In genomic region chr19:29837448-29837961, GRCh38 we compare ENCODE assay signal across 1 cellular context.
TF ChIP-seq lines count a peak whose summit lies in the region.

No MANE protein-coding gene starts in this region.

TF ChIP-seq in GM12878, 131 proteins besides CTCF, POLR2A, EP300 and RAD21 (continued from another document and continues in another):
- TF ChIP-seq, protein P1, sequence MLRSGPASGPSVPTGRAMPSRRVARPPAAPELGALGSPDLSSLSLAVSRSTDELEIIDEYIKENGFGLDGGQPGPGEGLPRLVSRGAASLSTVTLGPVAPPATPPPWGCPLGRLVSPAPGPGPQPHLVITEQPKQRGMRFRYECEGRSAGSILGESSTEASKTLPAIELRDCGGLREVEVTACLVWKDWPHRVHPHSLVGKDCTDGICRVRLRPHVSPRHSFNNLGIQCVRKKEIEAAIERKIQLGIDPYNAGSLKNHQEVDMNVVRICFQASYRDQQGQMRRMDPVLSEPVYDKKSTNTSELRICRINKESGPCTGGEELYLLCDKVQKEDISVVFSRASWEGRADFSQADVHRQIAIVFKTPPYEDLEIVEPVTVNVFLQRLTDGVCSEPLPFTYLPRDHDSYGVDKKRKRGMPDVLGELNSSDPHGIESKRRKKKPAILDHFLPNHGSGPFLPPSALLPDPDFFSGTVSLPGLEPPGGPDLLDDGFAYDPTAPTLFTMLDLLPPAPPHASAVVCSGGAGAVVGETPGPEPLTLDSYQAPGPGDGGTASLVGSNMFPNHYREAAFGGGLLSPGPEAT (IDR thresholded peaks at IDR 0.05; ENCODE audit: low read depth): peak; percentile 55
- no peak for TF ChIP-seq SIX5 (IDR thresholded peaks at IDR 0.05; ENCODE audit: low read depth, low read length, severe bottlenecking)
- peak; percentile 74 to 81 for TF ChIP-seq IKZF2 (IDR thresholded peaks at IDR 0.05)
- peak; percentile 43 for TF ChIP-seq SP1 (IDR thresholded peaks at IDR 0.05; ENCODE audit: low read depth, low read length)
- no peak for TF ChIP-seq GABPA (IDR thresholded peaks at IDR 0.05; ENCODE audit: low read depth)
- no peak for TF ChIP-seq NKRF (conservative IDR thresholded peaks at IDR 0.05)
- no peak for TF ChIP-seq WRNIP1 (IDR thresholded peaks at IDR 0.05; ENCODE audit: borderline replicate concordance, low read depth, low read length)
- TF ChIP-seq FOXM1 (IDR thresholded peaks at IDR 0.05; ENCODE audit: low read depth, low read length): no peak; the same call in 1 of the 2 replicates
- no peak for TF ChIP-seq FOXK2 (IDR thresholded peaks at IDR 0.05)
- TF ChIP-seq SMARCA5 (IDR thresholded peaks at IDR 0.05): 0 out of 2 replicates have a peak, but pooled peaks have one; percentile 15
- TF ChIP-seq ZNF274 (IDR thresholded peaks at IDR 0.05; ENCODE audit: insufficient read depth, insufficient read length): no peak
- TF ChIP-seq ATF7 (IDR thresholded peaks at IDR 0.05; ENCODE audit: low read depth): peak; percentile 58; the same call in 1 of the 2 replicates
- no peak for TF ChIP-seq NRF1 (conservative IDR thresholded peaks at IDR 0.05; ENCODE audit: low read depth, low read length)
- TF ChIP-seq, protein P2, sequence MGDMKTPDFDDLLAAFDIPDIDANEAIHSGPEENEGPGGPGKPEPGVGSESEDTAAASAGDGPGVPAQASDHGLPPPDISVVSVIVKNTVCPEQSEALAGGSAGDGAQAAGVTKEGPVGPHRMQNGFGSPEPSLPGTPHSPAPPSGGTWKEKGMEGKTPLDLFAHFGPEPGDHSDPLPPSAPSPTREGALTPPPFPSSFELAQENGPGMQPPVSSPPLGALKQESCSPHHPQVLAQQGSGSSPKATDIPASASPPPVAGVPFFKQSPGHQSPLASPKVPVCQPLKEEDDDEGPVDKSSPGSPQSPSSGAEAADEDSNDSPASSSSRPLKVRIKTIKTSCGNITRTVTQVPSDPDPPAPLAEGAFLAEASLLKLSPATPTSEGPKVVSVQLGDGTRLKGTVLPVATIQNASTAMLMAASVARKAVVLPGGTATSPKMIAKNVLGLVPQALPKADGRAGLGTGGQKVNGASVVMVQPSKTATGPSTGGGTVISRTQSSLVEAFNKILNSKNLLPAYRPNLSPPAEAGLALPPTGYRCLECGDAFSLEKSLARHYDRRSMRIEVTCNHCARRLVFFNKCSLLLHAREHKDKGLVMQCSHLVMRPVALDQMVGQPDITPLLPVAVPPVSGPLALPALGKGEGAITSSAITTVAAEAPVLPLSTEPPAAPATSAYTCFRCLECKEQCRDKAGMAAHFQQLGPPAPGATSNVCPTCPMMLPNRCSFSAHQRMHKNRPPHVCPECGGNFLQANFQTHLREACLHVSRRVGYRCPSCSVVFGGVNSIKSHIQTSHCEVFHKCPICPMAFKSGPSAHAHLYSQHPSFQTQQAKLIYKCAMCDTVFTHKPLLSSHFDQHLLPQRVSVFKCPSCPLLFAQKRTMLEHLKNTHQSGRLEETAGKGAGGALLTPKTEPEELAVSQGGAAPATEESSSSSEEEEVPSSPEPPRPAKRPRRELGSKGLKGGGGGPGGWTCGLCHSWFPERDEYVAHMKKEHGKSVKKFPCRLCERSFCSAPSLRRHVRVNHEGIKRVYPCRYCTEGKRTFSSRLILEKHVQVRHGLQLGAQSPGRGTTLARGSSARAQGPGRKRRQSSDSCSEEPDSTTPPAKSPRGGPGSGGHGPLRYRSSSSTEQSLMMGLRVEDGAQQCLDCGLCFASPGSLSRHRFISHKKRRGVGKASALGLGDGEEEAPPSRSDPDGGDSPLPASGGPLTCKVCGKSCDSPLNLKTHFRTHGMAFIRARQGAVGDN (IDR thresholded peaks at IDR 0.05): no peak
- peak; percentile 21 for TF ChIP-seq PBX3 (IDR thresholded peaks at IDR 0.05; ENCODE audit: insufficient replicate concordance, low read depth, low read length)
- TF ChIP-seq, protein P3, sequence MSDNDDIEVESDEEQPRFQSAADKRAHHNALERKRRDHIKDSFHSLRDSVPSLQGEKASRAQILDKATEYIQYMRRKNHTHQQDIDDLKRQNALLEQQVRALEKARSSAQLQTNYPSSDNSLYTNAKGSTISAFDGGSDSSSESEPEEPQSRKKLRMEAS (IDR thresholded peaks at IDR 0.05; ENCODE audit: low read depth, low read length): no peak
- TF ChIP-seq, protein P4, sequence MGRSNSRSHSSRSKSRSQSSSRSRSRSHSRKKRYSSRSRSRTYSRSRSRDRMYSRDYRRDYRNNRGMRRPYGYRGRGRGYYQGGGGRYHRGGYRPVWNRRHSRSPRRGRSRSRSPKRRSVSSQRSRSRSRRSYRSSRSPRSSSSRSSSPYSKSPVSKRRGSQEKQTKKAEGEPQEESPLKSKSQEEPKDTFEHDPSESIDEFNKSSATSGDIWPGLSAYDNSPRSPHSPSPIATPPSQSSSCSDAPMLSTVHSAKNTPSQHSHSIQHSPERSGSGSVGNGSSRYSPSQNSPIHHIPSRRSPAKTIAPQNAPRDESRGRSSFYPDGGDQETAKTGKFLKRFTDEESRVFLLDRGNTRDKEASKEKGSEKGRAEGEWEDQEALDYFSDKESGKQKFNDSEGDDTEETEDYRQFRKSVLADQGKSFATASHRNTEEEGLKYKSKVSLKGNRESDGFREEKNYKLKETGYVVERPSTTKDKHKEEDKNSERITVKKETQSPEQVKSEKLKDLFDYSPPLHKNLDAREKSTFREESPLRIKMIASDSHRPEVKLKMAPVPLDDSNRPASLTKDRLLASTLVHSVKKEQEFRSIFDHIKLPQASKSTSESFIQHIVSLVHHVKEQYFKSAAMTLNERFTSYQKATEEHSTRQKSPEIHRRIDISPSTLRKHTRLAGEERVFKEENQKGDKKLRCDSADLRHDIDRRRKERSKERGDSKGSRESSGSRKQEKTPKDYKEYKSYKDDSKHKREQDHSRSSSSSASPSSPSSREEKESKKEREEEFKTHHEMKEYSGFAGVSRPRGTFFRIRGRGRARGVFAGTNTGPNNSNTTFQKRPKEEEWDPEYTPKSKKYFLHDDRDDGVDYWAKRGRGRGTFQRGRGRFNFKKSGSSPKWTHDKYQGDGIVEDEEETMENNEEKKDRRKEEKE (IDR thresholded peaks at IDR 0.05): no peak
- no peak for TF ChIP-seq POLR2AphosphoS2 (IDR thresholded peaks at IDR 0.05; ENCODE audit: low read depth, low read length)
- peak; percentile 73; the same call in 1 of the 2 replicates for TF ChIP-seq CREM (IDR thresholded peaks at IDR 0.05; ENCODE audit: low read depth)
- peak; percentile 64 for TF ChIP-seq RUNX3 (IDR thresholded peaks at IDR 0.05; ENCODE audit: low read length)
- TF ChIP-seq TCF12 (IDR thresholded peaks at IDR 0.05; ENCODE audit: low read depth, low read length): peak; percentile 51; the same call in 1 of the 2 replicates
- no peak for TF ChIP-seq ZBED1 (IDR thresholded peaks at IDR 0.05; ENCODE audit: borderline replicate concordance)
- TF ChIP-seq HDAC2 (IDR thresholded peaks at IDR 0.05): no peak
- no peak for TF ChIP-seq SUPT20H (IDR thresholded peaks at IDR 0.05; ENCODE audit: borderline replicate concordance, control insufficient read depth, low read depth, low read length)
- no peak for TF ChIP-seq CHD1 (IDR thresholded peaks at IDR 0.05; ENCODE audit: low read depth, low read length)
- no peak for TF ChIP-seq HDAC6 (IDR thresholded peaks at IDR 0.05; ENCODE audit: unreplicated experiment)
- 0 out of 2 replicates have a peak, but pooled peaks have one; percentile 27 for TF ChIP-seq POLR2AphosphoS5 (IDR thresholded peaks at IDR 0.05; ENCODE audit: low read length)
- TF ChIP-seq NR2F1 (conservative IDR thresholded peaks at IDR 0.05): peak; percentile 88
- peak in 1 of 2 experiments; percentile 47; a peak in 1 of 3 replicates for TF ChIP-seq EGR1 (IDR thresholded peaks at IDR 0.05; ENCODE audit: borderline replicate concordance in 1 of 2, low read depth in 2 of 2, low read length in 2 of 2)
- TF ChIP-seq ZNF384 (IDR thresholded peaks at IDR 0.05; ENCODE audit: borderline replicate concordance, low read depth, low read length): peak; percentile 77
- no peak for TF ChIP-seq ASH2L (IDR thresholded peaks at IDR 0.05; ENCODE audit: borderline replicate concordance, low read depth)
- TF ChIP-seq MXI1 (IDR thresholded peaks at IDR 0.05; ENCODE audit: low read depth, low read length): peak; percentile 23; the same call in 1 of the 2 replicates
- TF ChIP-seq HDGF (IDR thresholded peaks at IDR 0.05): no peak
- TF ChIP-seq PAX5 (IDR thresholded peaks at IDR 0.05; ENCODE audit: borderline replicate concordance, low read depth, low read length): no peak
- TF ChIP-seq ZZZ3 (IDR thresholded peaks at IDR 0.05; ENCODE audit: control insufficient read depth, insufficient read length, low read depth): no peak
- no peak for TF ChIP-seq TARDBP (IDR thresholded peaks at IDR 0.05; ENCODE audit: borderline replicate concordance)
- TF ChIP-seq ZSCAN29 (IDR thresholded peaks at IDR 0.05): no peak
- TF ChIP-seq NR2C2 (IDR thresholded peaks at IDR 0.05; ENCODE audit: borderline replicate concordance, control insufficient read depth, insufficient read length, low read depth): no peak
- peak; percentile 63; the same call in 1 of the 3 replicates for TF ChIP-seq POU2F2 (IDR thresholded peaks at IDR 0.05; ENCODE audit: borderline replicate concordance, low read depth, low read length)
- TF ChIP-seq MYB (IDR thresholded peaks at IDR 0.05; ENCODE audit: borderline replicate concordance, low read depth, low read length): no peak
- TF ChIP-seq, protein P5, sequence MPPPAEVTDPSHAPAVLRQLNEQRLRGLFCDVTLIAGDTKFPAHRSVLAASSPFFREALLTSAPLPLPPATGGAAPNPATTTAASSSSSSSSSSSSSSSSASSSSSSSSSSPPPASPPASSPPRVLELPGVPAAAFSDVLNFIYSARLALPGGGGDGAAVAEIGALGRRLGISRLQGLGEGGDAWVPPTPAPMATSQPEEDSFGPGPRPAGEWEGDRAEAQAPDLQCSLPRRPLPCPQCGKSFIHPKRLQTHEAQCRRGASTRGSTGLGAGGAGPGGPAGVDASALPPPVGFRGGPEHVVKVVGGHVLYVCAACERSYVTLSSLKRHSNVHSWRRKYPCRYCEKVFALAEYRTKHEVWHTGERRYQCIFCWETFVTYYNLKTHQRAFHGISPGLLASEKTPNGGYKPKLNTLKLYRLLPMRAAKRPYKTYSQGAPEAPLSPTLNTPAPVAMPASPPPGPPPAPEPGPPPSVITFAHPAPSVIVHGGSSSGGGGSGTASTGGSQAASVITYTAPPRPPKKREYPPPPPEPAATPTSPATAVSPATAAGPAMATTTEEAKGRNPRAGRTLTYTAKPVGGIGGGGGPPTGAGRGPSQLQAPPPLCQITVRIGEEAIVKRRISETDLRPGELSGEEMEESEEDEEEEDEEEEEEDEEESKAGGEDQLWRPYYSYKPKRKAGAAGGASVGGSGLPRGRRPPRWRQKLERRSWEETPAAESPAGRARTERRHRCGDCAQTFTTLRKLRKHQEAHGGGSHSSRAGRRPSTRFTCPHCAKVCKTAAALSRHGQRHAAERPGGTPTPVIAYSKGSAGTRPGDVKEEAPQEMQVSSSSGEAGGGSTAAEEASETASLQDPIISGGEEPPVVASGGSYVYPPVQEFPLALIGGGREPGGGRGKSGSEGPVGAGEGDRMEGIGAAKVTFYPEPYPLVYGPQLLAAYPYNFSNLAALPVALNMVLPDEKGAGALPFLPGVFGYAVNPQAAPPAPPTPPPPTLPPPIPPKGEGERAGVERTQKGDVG (CRISPR knock-in tag; IDR thresholded peaks at IDR 0.05): no peak
- TF ChIP-seq BACH1 (IDR thresholded peaks at IDR 0.05; ENCODE audit: borderline replicate concordance): no peak
- TF ChIP-seq ETV6 (conservative IDR thresholded peaks at IDR 0.05 in 1 of 2, IDR thresholded peaks at IDR 0.05 in 1 of 2; ENCODE audit: borderline replicate concordance in 1 of 2, low read depth in 1 of 2): peak in 1 of 2 experiments; percentile 47; a peak in 1 of 4 replicates
